In genomic region chr14:94885481-94886155, GRCh38 we compare ENCODE assay signal across 34 cellular contexts.
"Had no signal": no experiment of that assay in that cellular context is flagged by ENCODE, and none has a peak within 500 bp of the region (broad histone marks: within the 10 kb centered on the region; RNA-seq: fewer than 3 reads in every experiment).

No MANE protein-coding gene starts in this region.

- H3K36me3 ChIP-seq: WERI-Rb-1 had no signal

- H3K4me1 Mint-ChIP-seq: activated CD4-positive, alpha-beta memory T cell treated with anti-CD3 and anti-CD28 coated beads, Interleukin-2, amount 10 ng/mL, durations not matched to agents 7 days and 5 days; activated naive CD4-positive, alpha-beta T cell treated with anti-CD3 and anti-CD28 coated beads, Interleukin-2, amount 10 ng/mL, durations not matched to agents 7 days and 5 days; activated naive CD8-positive, alpha-beta T cell treated with anti-CD3 and anti-CD28 coated beads, Interleukin-2, amount 50 U/mL, for 24 hours had no signal

- H3K27ac Mint-ChIP-seq: activated CD4-positive, alpha-beta memory T cell treated with anti-CD3 and anti-CD28 coated beads, Interleukin-2, amount 10 ng/mL, durations not matched to agents 7 days and 5 days; activated naive CD4-positive, alpha-beta T cell treated with anti-CD3 and anti-CD28 coated beads, Interleukin-2, amount 10 ng/mL, durations not matched to agents 7 days and 5 days; activated naive CD8-positive, alpha-beta T cell; activated naive CD8-positive, alpha-beta T cell treated with anti-CD3 and anti-CD28 coated beads, Interleukin-2, amount 50 U/mL, for 24 hours; activated T-cell treated with anti-CD3 and anti-CD28 coated beads, Interleukin-2, amount 50 U/mL, for 24 hours; activated T-helper 2 cell treated with anti-CD3 and anti-CD28 coated beads, Interferon-gamma antibody, Interleukin-2, Interleukin-4, amounts not matched to agents 10 μg/mL and 5 μg/mL and 100 μg/mL, durations not matched to agents 14 hours and 24 hours and 36 hours had no signal

- H3K27me3 Mint-ChIP-seq: activated CD4-positive, alpha-beta memory T cell treated with anti-CD3 and anti-CD28 coated beads, Interleukin-2, amount 10 ng/mL, durations not matched to agents 7 days and 5 days; activated naive CD8-positive, alpha-beta T cell; activated T-cell treated with anti-CD3 and anti-CD28 coated beads, Interleukin-2, amount 50 U/mL, for 24 hours had no signal

- H3K36me3 Mint-ChIP-seq: activated naive CD4-positive, alpha-beta T cell treated with anti-CD3 and anti-CD28 coated beads, Interleukin-2, amount 10 ng/mL, durations not matched to agents 7 days and 5 days; activated naive CD8-positive, alpha-beta T cell; brain had no signal

- H3K4me3 Mint-ChIP-seq: activated CD4-positive, alpha-beta memory T cell treated with anti-CD3 and anti-CD28 coated beads, Interleukin-2, amount 10 ng/mL, durations not matched to agents 7 days and 5 days; activated naive CD4-positive, alpha-beta T cell treated with anti-CD3 and anti-CD28 coated beads, Interleukin-2, amount 10 ng/mL, durations not matched to agents 7 days and 5 days; activated naive CD8-positive, alpha-beta T cell; activated naive CD8-positive, alpha-beta T cell treated with anti-CD3 and anti-CD28 coated beads, Interleukin-2, amount 50 U/mL, for 24 hours; activated T-cell treated with anti-CD3 and anti-CD28 coated beads, Interleukin-2, amount 50 U/mL, for 24 hours; brain had no signal

- ATAC-seq: activated naive CD8-positive, alpha-beta T cell treated with anti-CD3 and anti-CD28 coated beads, Interleukin-2, amount 50 U/mL, for 24 hours; Right ventricle myocardium inferior had no signal

- H3K4me3 ChIP-seq: PC-9 had no signal

- DNase-seq: activated CD4-positive, alpha-beta memory T cell treated with anti-CD3 and anti-CD28 coated beads, Interleukin-2, amount 10 ng/mL, durations not matched to agents 7 days and 5 days; activated CD4-positive, alpha-beta T cell treated with anti-CD3 and anti-CD28 coated beads for 1 hour; activated CD4-positive, alpha-beta T cell treated with anti-CD3 and anti-CD28 coated beads for 48 hours; activated CD4-positive, CD25-positive, alpha-beta regulatory T cell; activated naive CD4-positive, alpha-beta T cell treated with anti-CD3 and anti-CD28 coated beads, Interleukin-2, amount 10 ng/mL, durations not matched to agents 7 days and 5 days; activated naive CD8-positive, alpha-beta T cell treated with anti-CD3 and anti-CD28 coated beads, Interleukin-2, amount 50 U/mL, for 24 hours; activated T-cell treated with anti-CD3 and anti-CD28 coated beads, Interleukin-2, amount 50 U/mL, for 24 hours; anterior cingulate cortex; caudate nucleus; cerebellar nuclear complex; Karpas-422; KBM-7; NCI-H1105; NCI-H1436; NCI-H1694; NCI-H1930; NCI-H2081 treated with DMSO at 0.1 percent for 48 hours; NCI-H226; NCI-H446 treated with DMSO at 0.1 percent for 48 hours; NCI-H526; NCI-H748 treated with DMSO at 0.1 percent for 48 hours; NK-92 treated with Interleukin-12 subunit alpha and Interleukin-12 subunit beta, amount 100 ng/mL, for 24 hours; PC-9; SIG-M5; SW 1271; T-helper 1 cell; T-helper 2 cell; T-helper 9 cell; WERI-Rb-1 had no signal

- H3K9me3 Mint-ChIP-seq: activated CD4-positive, alpha-beta memory T cell treated with anti-CD3 and anti-CD28 coated beads, Interleukin-2, amount 10 ng/mL, durations not matched to agents 7 days and 5 days; activated naive CD4-positive, alpha-beta T cell treated with anti-CD3 and anti-CD28 coated beads, Interleukin-2, amount 10 ng/mL, durations not matched to agents 7 days and 5 days; activated naive CD8-positive, alpha-beta T cell treated with anti-CD3 and anti-CD28 coated beads, Interleukin-2, amount 50 U/mL, for 24 hours; activated T-cell treated with anti-CD3 and anti-CD28 coated beads, Interleukin-2, amount 50 U/mL, for 24 hours; activated T-helper 2 cell treated with anti-CD3 and anti-CD28 coated beads, Interferon-gamma antibody, Interleukin-2, Interleukin-4, amounts not matched to agents 10 μg/mL and 5 μg/mL and 100 μg/mL, durations not matched to agents 14 hours and 24 hours and 36 hours had no signal

- H3K27ac ChIP-seq: PC-9, RWPE1, WERI-Rb-1 had no signal
